ENCODE assay signal across 20 cellular contexts in genomic region chr9:124441291-124441690, GRCh38. TPM values are rescaled to one million over a fixed set of nuclear protein-coding genes. Genes with fewer than 3 reads are reported as not detected.
A peak's percentile ranks its signal among the peaks of the same experiment; 100 is the strongest.
DNase-seq lines count a peak whose midpoint lies in the region; ATAC-seq, FAIRE-seq and TF ChIP-seq lines count a peak whose summit lies in the region.
"Had no signal": no experiment of that assay in that cellular context is flagged by ENCODE, and none has a peak within 500 bp of the region (broad histone marks: within the 10 kb centered on the region; RNA-seq: fewer than 3 reads in every experiment).

No MANE protein-coding gene starts in this region.

- in situ Hi-C loops in K562 (cut with MboI): no loop called here
- in situ Hi-C loops in G401 (cut with HindIII; ENCODE audit: low sequenced_read_pairs): no loop called here

- intact Hi-C loops in K562 (cut with micrococcal nuclease): no loop called here

- H3K27ac ChIP-seq in BLaER1 (peak overlapping the region; percentile 68), K562 (ENCODE audit: extremely low read depth, low read depth, low read length) (no peak overlapping the region)
- H3K27ac ChIP-seq: C4-2B, GM23248, PC-9 had no signal

- TF ChIP-seq CTCF in D721Med (IDR thresholded peaks at IDR 0.05; ENCODE audit: insufficient read depth, missing control alignments) (no peak), K562 (IDR thresholded peaks at IDR 0.05 in 2 of 3, conservative IDR thresholded peaks at IDR 0.05 in 1 of 3; ENCODE audit: insufficient read depth in 2 of 3, low read depth in 1 of 3, low read length in 3 of 3) (peak in 2 of 3 experiments; percentile 4 to 11; a peak in 1 of 6 replicates), omental fat pad (IDR thresholded peaks at IDR 0.05) (no peak)

- H3K9ac ChIP-seq in BLaER1 (peak overlapping the region; percentile 24; the same call in 1 of the 2 replicates), K562 (ENCODE audit: insufficient read depth in 1 of 2, low read depth in 2 of 2, low read length in 2 of 2) (0 out of 4 replicates have a peak overlapping the region, but pooled peaks of 1 of the 2 experiments have one; percentile 20)
- H3K9ac ChIP-seq: GM23248 had no signal

- H3K4me1 ChIP-seq in BLaER1 (peaks cover 44% of the 10 kb centered on the region), K562 (replicated peaks in 1 of 2; ENCODE audit: control insufficient read depth in 2 of 2, insufficient read depth in 2 of 2, low read length in 2 of 2) (peaks cover 0 to 5% of the 10 kb centered on the region in 2 experiments; a peak in 2 of 5 replicates)

- H3K36me3 ChIP-seq in BLaER1 (no peaks in the 10 kb centered on the region), K562 (ENCODE audit: control insufficient read depth, insufficient read depth, low read length) (no peaks in the 10 kb centered on the region)

- H4K20me1 ChIP-seq in BLaER1: no peaks in the 10 kb centered on the region
- H4K20me1 ChIP-seq in K562 (replicated peaks; ENCODE audit: control insufficient read depth, insufficient read depth, low read length): no peaks in the 10 kb centered on the region; the same call in 1 of the 2 replicates

- no peak for TF ChIP-seq EP300 in K562 (IDR thresholded peaks at IDR 0.05; ENCODE audit: low read length)

- peaks cover 11% of the 10 kb centered on the region for H3K9me3 ChIP-seq in BLaER1
- H3K9me3 ChIP-seq in K562 (replicated peaks; ENCODE audit: control insufficient read depth, insufficient read depth, low read depth, low read length): no peaks in the 10 kb centered on the region

- H3K4me3 ChIP-seq in BLaER1: no peak overlapping the region
- no peak overlapping the region for H3K4me3 ChIP-seq in K562
- H3K4me3 ChIP-seq: GM23248, PC-9 had no signal

- no TSS peak for BruUV-seq in K562 (replicated peaks; lab: Mats Ljungman, UMichigan)

- no peak for TF ChIP-seq RAD21 in K562 (CRISPR knock-in tag; conservative IDR thresholded peaks at IDR 0.05 in 1 of 2, IDR thresholded peaks at IDR 0.05 in 1 of 2)

- H3K27me3 ChIP-seq in BLaER1 (no peaks in the 10 kb centered on the region), K562 (ENCODE audit: control insufficient read depth in 2 of 2, insufficient read depth in 2 of 2, low read length in 2 of 2) (peaks cover 13 to 44% of the 10 kb centered on the region in 2 experiments; a peak in 4 of 5 replicates)

- FAIRE-seq in D721Med (lab: Jason Lieb, UNC) (no peak), K562 (lab: Jason Lieb, UNC) (no peak)
- FAIRE-seq: GM19239 had no signal

- H3K9me1 ChIP-seq in K562 (ENCODE audit: control insufficient read depth, insufficient read depth, low read length): no peaks in the 10 kb centered on the region

- no peaks in the 10 kb centered on the region for H3K79me2 ChIP-seq in K562 (ENCODE audit: control insufficient read depth, insufficient read depth, low read length)

- POLR2A ChIA-PET in K562 (lab: Yijun Ruan, JAX): interaction anchor here (0.5 to 0.6 kb wide), 2 partner anchors 8 to 164 kb away, joined by 3 to 4 read pairs; no protein-coding TSS in a partner anchor

- CTCF ChIA-PET in K562 (lab: Yijun Ruan, JAX; ENCODE audit: low intra/inter-chr PET ratio): no interaction called here

- 22% methylated on average over 15 of the region's 16 CpGs for WGBS in K562 (ENCODE audit: insufficient coverage, low coverage, missing lambda C conversion rate)

- TF ChIP-seq POLR2A in K562 (conservative IDR thresholded peaks at IDR 0.05): no peak

- no peak overlapping the region for H2AFZ ChIP-seq in K562 (ENCODE audit: low read depth, low read length)
- H2AFZ ChIP-seq: GM23248, PC-9 had no signal

- DNase-seq in D721Med (ENCODE audit: insufficient read length, low spot score) (peak; percentile 9), K562 (ENCODE audit: extremely low read depth in 1 of 4, low spot score in 3 of 4) (no peak), mesenteric fat pad (ENCODE audit: low spot score) (peak; percentile 33), omental fat pad (ENCODE audit: low spot score) (no peak), G401 (ENCODE audit: low spot score) (no peak)
- DNase-seq in stimulated activated CD4-positive, alpha-beta T cell treated with anti-CD3 and anti-CD28 coated beads, Interleukin-2, amount 100 ng/mL, for 48 hours: no peak
- DNase-seq: DMS79 treated with DMSO at 0.1 percent for 48 hours, GM23248, MM.1S, NCI-H1092, NCI-H146, NCI-H2029 treated with DMSO at 0.1 percent for 48 hours, NCI-H446 treated with DMSO at 0.1 percent for 48 hours, NCI-H69, PC-9 had no signal

- ATAC-seq in K562 (0 out of 3 replicates have a peak, but pooled peaks have one; percentile 37), omental fat pad (ENCODE audit: low FRiP score) (no peak)
- ATAC-seq: HCT116 had no signal

- H3K4me2 ChIP-seq in BLaER1: peak overlapping the region; percentile 73
- no peak overlapping the region for H3K4me2 ChIP-seq in K562 (ENCODE audit: insufficient read depth, low read length)
- H3K4me2 ChIP-seq: PC-9 had no signal

TF ChIP-seq in K562, 482 proteins besides CTCF, POLR2A, EP300 and RAD21 (continues in another document):
- TF ChIP-seq HMGN3 (IDR thresholded peaks at IDR 0.05; ENCODE audit: borderline replicate concordance, extremely low read depth, insufficient read length, low read depth, low read length): no peak
- TF ChIP-seq GTF2F1 (IDR thresholded peaks at IDR 0.05; ENCODE audit: low read depth, low read length): no peak
- TF ChIP-seq, protein P1, sequence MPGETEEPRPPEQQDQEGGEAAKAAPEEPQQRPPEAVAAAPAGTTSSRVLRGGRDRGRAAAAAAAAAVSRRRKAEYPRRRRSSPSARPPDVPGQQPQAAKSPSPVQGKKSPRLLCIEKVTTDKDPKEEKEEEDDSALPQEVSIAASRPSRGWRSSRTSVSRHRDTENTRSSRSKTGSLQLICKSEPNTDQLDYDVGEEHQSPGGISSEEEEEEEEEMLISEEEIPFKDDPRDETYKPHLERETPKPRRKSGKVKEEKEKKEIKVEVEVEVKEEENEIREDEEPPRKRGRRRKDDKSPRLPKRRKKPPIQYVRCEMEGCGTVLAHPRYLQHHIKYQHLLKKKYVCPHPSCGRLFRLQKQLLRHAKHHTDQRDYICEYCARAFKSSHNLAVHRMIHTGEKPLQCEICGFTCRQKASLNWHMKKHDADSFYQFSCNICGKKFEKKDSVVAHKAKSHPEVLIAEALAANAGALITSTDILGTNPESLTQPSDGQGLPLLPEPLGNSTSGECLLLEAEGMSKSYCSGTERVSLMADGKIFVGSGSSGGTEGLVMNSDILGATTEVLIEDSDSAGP (CRISPR knock-in tag; IDR thresholded peaks at IDR 0.05): no peak
- no peak for TF ChIP-seq RBBP5 (IDR thresholded peaks at IDR 0.05; ENCODE audit: borderline replicate concordance, insufficient read depth, low read length, poor library complexity, severe bottlenecking)
- TF ChIP-seq CC2D1A (IDR thresholded peaks at IDR 0.05): no peak
- TF ChIP-seq ZFP36 (IDR thresholded peaks at IDR 0.05; ENCODE audit: low read depth, low read length, partially characterized antibody): no peak
- no peak for TF ChIP-seq SMARCA4 (IDR thresholded peaks at IDR 0.05)
- TF ChIP-seq, protein P2, sequence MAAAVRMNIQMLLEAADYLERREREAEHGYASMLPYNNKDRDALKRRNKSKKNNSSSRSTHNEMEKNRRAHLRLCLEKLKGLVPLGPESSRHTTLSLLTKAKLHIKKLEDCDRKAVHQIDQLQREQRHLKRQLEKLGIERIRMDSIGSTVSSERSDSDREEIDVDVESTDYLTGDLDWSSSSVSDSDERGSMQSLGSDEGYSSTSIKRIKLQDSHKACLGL (CRISPR knock-in tag; IDR thresholded peaks at IDR 0.05; ENCODE audit: borderline replicate concordance, poor library complexity, severe bottlenecking): no peak

RNA-seq across cellular contexts. Expression of gene ADGRD2, which starts 9.0 kb away (rescaled TPM):
- total RNA-seq in K562 (2011; cell fraction: chromatin; rRNA removed; ENCODE audit: low replicate concordance): not detected in 2 replicates
- total RNA-seq in K562 (2011; cell fraction: nucleolus; rRNA removed): 0.17 TPM in 1 of 2 replicates, not detected in the other
- not detected in 2 replicates for total RNA-seq in K562 (2011; cell fraction: nucleoplasm; rRNA removed)
- not detected in 2 replicates for total RNA-seq in K562 (2014; rRNA removed)
- not detected in 2 replicates for total RNA-seq in K562 (2014; rRNA removed; fragmentation: Illumina TruSeq; extraction: Trizol)
- total RNA-seq in K562 (2015; rRNA removed; fragmentation: Illumina TruSeq; extraction: Trizol): not detected in 2 replicates
- not detected in 2 replicates for total RNA-seq in K562 (2021)
- not detected in 2 replicates for polyA plus RNA-seq in K562 (2011; rRNA removed)
- polyA plus RNA-seq in K562 (2011; cell fraction: cytosol; rRNA removed): not detected in 2 replicates
- 0.28 TPM in 1 of 2 replicates, not detected in the other for polyA plus RNA-seq in K562 (2011; cell fraction: nucleus; rRNA removed)
- not detected in 2 replicates for polyA plus RNA-seq in K562 (2012)
- not detected in 2 replicates for polyA plus RNA-seq in K562 (2014; fragmentation: Illumina TruSeq; extraction: Trizol)
- not detected for polyA plus RNA-seq in K562 (2014; fragmentation: Nextera tagmentation; extraction: Ambion mirVana)
- not detected in 2 replicates for polyA plus RNA-seq in K562 (2014; rRNA removed)
- polyA minus RNA-seq in K562 (2011; rRNA and poly(A)+ RNA removed): not detected in 2 replicates
- polyA minus RNA-seq in K562 (2011; cell fraction: cytosol; rRNA and poly(A)+ RNA removed): not detected in 2 replicates
- polyA minus RNA-seq in K562 (2011; cell fraction: nucleus; rRNA and poly(A)+ RNA removed): not detected in 2 replicates
- not detected for total RNA-seq in mesenteric fat pad
- total RNA-seq in omental fat pad: not detected
- not detected in 2 replicates for total RNA-seq in G401 (2014; rRNA removed; shearing (Covaris generic))
- total RNA-seq: GM23248, LHCN-M2, PC-9 had no signal
- polyA plus RNA-seq: GM23248 had no signal

RNA-seq across cellular contexts. Expression of gene PSMB7, which starts 26.0 kb away (rescaled TPM):
- total RNA-seq in K562 (2011; cell fraction: chromatin; rRNA removed; ENCODE audit: low replicate concordance): 105 and 110 TPM in 2 replicates
- 103 and 112 TPM in 2 replicates for total RNA-seq in K562 (2011; cell fraction: nucleolus; rRNA removed)
- total RNA-seq in K562 (2011; cell fraction: nucleoplasm; rRNA removed): 100 and 107 TPM in 2 replicates
- total RNA-seq in K562 (2014; rRNA removed): 364 and 393 TPM in 2 replicates
- 404 and 414 TPM in 2 replicates for total RNA-seq in K562 (2014; rRNA removed; fragmentation: Illumina TruSeq; extraction: Trizol)
- 327 and 358 TPM in 2 replicates for total RNA-seq in K562 (2015; rRNA removed; fragmentation: Illumina TruSeq; extraction: Trizol)
- 321 and 326 TPM in 2 replicates for total RNA-seq in K562 (2021)
- polyA plus RNA-seq in K562 (2011; rRNA removed): 544 and 662 TPM in 2 replicates
- polyA plus RNA-seq in K562 (2011; cell fraction: cytosol; rRNA removed): 461 and 577 TPM in 2 replicates
- 113 and 195 TPM in 2 replicates for polyA plus RNA-seq in K562 (2011; cell fraction: nucleus; rRNA removed)
- polyA plus RNA-seq in K562 (2012): 238 and 428 TPM in 2 replicates
- 368 and 407 TPM in 2 replicates for polyA plus RNA-seq in K562 (2014; fragmentation: Illumina TruSeq; extraction: Trizol)
- polyA plus RNA-seq in K562 (2014; fragmentation: Nextera tagmentation; extraction: Ambion mirVana): 100 to 1,000 TPM; 940 to 978 TPM
- polyA plus RNA-seq in K562 (2014; rRNA removed): 429 and 463 TPM in 2 replicates
- 408 and 504 TPM in 2 replicates for polyA minus RNA-seq in K562 (2011; rRNA and poly(A)+ RNA removed)
- polyA minus RNA-seq in K562 (2011; cell fraction: cytosol; rRNA and poly(A)+ RNA removed): 113 and 154 TPM in 2 replicates
- 48.2 and 82.0 TPM in 2 replicates for polyA minus RNA-seq in K562 (2011; cell fraction: nucleus; rRNA and poly(A)+ RNA removed)
- 114 TPM for total RNA-seq in mesenteric fat pad
- 100 to 1,000 TPM; 172 to 200 (median 187) TPM for total RNA-seq in omental fat pad
- 163 and 196 TPM in 2 replicates for total RNA-seq in G401 (2014; rRNA removed; shearing (Covaris generic))

Comparison
In these comparisons a context has a peak if more than half of its experiments do, and no peak if none do; other contexts are left out.
1. DNase-seq: peak in D721Med (single experiment) and mesenteric fat pad (single experiment); none in K562 (0 of 4), omental fat pad (single experiment), G401 (single experiment) and stimulated activated CD4-positive, alpha-beta T cell treated with anti-CD3 and anti-CD28 coated beads, Interleukin-2, amount 100 ng/mL, for 48 hours (0 of 2).
2. CTCF ChIP-seq: peak in K562 (2 of 3); none in D721Med (single experiment) and omental fat pad (0 of 3).